ENCODE assay signal across 26 cellular contexts in the genomic region with DNA sequence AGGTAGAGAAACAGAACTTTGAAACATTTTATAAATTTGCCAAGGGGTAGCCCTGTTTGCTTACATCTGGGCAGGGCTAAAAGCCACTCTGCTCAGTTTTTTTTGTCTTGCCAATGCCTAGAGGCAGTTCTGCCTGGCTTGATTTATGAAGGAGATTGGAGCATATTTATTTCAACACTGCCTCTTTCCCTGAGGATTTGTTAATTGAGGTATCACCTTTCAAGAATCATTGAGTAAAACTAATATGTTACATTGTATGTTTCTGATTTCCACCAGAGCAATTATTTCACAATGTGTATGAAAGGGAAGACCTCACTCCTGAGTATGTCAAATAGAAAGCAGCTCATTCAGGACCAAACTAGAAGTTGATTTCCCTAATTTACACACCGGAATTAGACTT.
DNase-seq lines count a peak whose midpoint lies in the region; ATAC-seq and TF ChIP-seq lines count a peak whose summit lies in the region.
"Had no signal": no experiment of that assay in that cellular context is flagged by ENCODE, and none has a peak within 500 bp of the region (broad histone marks: within the 10 kb centered on the region; RNA-seq: fewer than 3 reads in every experiment).

No MANE protein-coding gene starts in this region.

- H3K27me3 ChIP-seq in OCI-LY3 (ENCODE audit: low read depth, low read length) (peaks cover 4% of the 10 kb centered on the region; the same call in 1 of the 2 replicates), heart right ventricle (peaks cover 0 to 3% (median 0%) of the 10 kb centered on the region in 7 donors)
- H3K27me3 ChIP-seq: BLaER1, gastrocnemius medialis, upper lobe of right lung had no signal

- peak; percentile 8 for DNase-seq in NCI-H1092 treated with DMSO at 0.1 percent for 48 hours (lab: John Stamatoyannopoulos, UW)
- no peak for DNase-seq in NCI-H1092 (lab: John Stamatoyannopoulos, UW)
- DNase-seq in NCI-H187 (lab: John Stamatoyannopoulos, UW), result peak; percentile 44 to 56
- peak; percentile 22 for DNase-seq in retina
- no peak for DNase-seq in heart right ventricle
- DNase-seq in stimulated activated CD4-positive, alpha-beta T cell treated with anti-CD3 and anti-CD28 coated beads, Interleukin-12 subunit alpha, Interleukin-12 subunit beta, amount 100 ng/mL, for 4 hours, result no peak
- DNase-seq: 8988T; activated CD4-positive, alpha-beta memory T cell treated with anti-CD3 and anti-CD28 coated beads for 36 hours; activated T-cell treated with anti-CD3 and anti-CD28 coated beads for 4 hours; central memory CD4-positive, alpha-beta T cell; erythroblast; gastrocnemius medialis; H9; IMR-90; mesendoderm; MV-4-11; naive thymus-derived CD4-positive, alpha-beta T cell; NCI-H510A treated with DMSO at 0.1 percent for 48 hours; PC-9; stimulated activated CD4-positive, alpha-beta T cell treated with anti-CD3 and anti-CD28 coated beads, Interleukin-2, amount 100 ng/mL, for 48 hours; stomach; upper lobe of right lung had no signal

- H3K4me3 ChIP-seq in OCI-LY3 (ENCODE audit: low read length), result no peak overlapping the region
- H3K4me3 ChIP-seq in heart right ventricle, result no peak overlapping the region
- H3K4me3 ChIP-seq: BLaER1, gastrocnemius medialis, PC-9, stomach, upper lobe of right lung had no signal

- 0 out of 2 replicates have a peak overlapping the region, but pooled peaks have one; percentile 10 for H3K9ac ChIP-seq in OCI-LY3 (ENCODE audit: low read length)
- H3K9ac ChIP-seq: BLaER1, parathyroid adenoma had no signal

- intact Hi-C loops in heart right ventricle (cut with DNase I), result loop anchor here in 1 of 10 donors (2.0 kb wide), 1 partner anchor 47 kb away; no protein-coding TSS in a partner anchor

- H4K20me1 ChIP-seq in OCI-LY3 (ENCODE audit: insufficient read depth, low read length), result no peaks in the 10 kb centered on the region
- H4K20me1 ChIP-seq: BLaER1 had no signal

- 69 to 74% methylated on average over 1 of the region's 1 CpG for WGBS in heart right ventricle, 2 donors

- H3K4me1 ChIP-seq in OCI-LY3 (ENCODE audit: low read length), result peaks cover 22% of the 10 kb centered on the region
- no peaks in the 10 kb centered on the region for H3K4me1 ChIP-seq in heart right ventricle
- H3K4me1 ChIP-seq: BLaER1, gastrocnemius medialis, parathyroid adenoma, stomach, upper lobe of right lung had no signal

- TF ChIP-seq CTCF in OCI-LY3 (IDR thresholded peaks at IDR 0.05; ENCODE audit: low read depth, low read length) (no peak), heart right ventricle (IDR thresholded peaks at IDR 0.05) (no peak)

- ATAC-seq in GM21447 (IDR thresholded peaks at IDR 0.05; ENCODE audit: unreplicated experiment) (no peak), heart right ventricle (no peak)
- ATAC-seq: gastrocnemius medialis; naive thymus-derived CD4-positive, alpha-beta T cell; upper lobe of right lung had no signal

- H3K9me3 ChIP-seq in OCI-LY3 (ENCODE audit: insufficient read depth, low read length) (0 out of 2 replicates have a peak, but pooled peaks cover 3% of the 10 kb centered on the region), heart right ventricle (peaks cover 0 to 9% (median 0%) of the 10 kb centered on the region in 11 donors)
- H3K9me3 ChIP-seq: BLaER1, gastrocnemius medialis, upper lobe of right lung had no signal

- peak overlapping the region; percentile 44 for H3K4me2 ChIP-seq in OCI-LY3 (ENCODE audit: low read length)
- H3K4me2 ChIP-seq: BLaER1, PC-9 had no signal

- no peaks in the 10 kb centered on the region for H3K36me3 ChIP-seq in OCI-LY3 (replicated peaks; ENCODE audit: low read depth, low read length)
- no peaks in the 10 kb centered on the region for H3K36me3 ChIP-seq in heart right ventricle
- H3K36me3 ChIP-seq: BLaER1, gastrocnemius medialis, stomach, upper lobe of right lung had no signal

- H3K79me2 ChIP-seq in OCI-LY3 (ENCODE audit: low read length), result no peaks in the 10 kb centered on the region
- H3K79me2 ChIP-seq: parathyroid adenoma had no signal

- H3K27ac ChIP-seq in OCI-LY3 (ENCODE audit: low read length) (no peak overlapping the region), heart right ventricle (no peak overlapping the region)
- H3K27ac ChIP-seq: BLaER1, gastrocnemius medialis, parathyroid adenoma, PC-9, stomach, upper lobe of right lung had no signal

- no peak overlapping the region for H2AFZ ChIP-seq in OCI-LY3 (ENCODE audit: low read depth, low read length)
- H2AFZ ChIP-seq: parathyroid adenoma, PC-9 had no signal

Comparison
In these comparisons a context has a peak if more than half of its experiments do, and no peak if none do; other contexts are left out.
1. DNase-seq: peak in NCI-H1092 treated with DMSO at 0.1 percent for 48 hours (single experiment), NCI-H187 (2 of 2) and retina (single experiment); none in NCI-H1092 (single experiment), heart right ventricle (0 of 2) and stimulated activated CD4-positive, alpha-beta T cell treated with anti-CD3 and anti-CD28 coated beads, Interleukin-12 subunit alpha, Interleukin-12 subunit beta, amount 100 ng/mL, for 4 hours (single experiment).